Comparison of ENCODE assay signal across 25 cellular contexts in the genomic region with DNA sequence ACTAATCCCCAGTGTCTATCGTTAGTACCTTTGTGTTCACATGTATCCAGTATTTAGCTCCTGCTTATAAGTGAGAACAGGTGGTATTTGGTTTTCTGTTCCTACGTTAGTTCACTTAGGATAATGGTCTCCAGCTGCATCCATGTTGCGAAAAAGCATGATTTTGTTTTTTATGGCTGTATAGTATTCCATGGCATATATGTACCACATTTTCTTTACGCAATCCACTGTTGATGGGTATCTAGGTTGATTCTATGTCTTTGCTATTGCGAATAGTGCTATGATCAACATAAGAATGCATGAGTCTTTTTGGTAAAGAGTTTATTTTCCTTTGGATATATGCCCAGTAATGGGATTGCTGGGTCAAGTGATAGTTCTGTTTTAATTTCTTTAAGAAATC. TPM values are rescaled to one million over a fixed set of nuclear protein-coding genes. Genes with fewer than 3 reads are reported as not detected.
"Had no signal": no experiment of that assay in that cellular context is flagged by ENCODE, and none has a peak within 500 bp of the region (broad histone marks: within the 10 kb centered on the region; RNA-seq: fewer than 3 reads in every experiment).

No MANE protein-coding gene starts in this region.

- H3K4me3 ChIP-seq: MG63 had no signal

- ATAC-seq: HepG2, Panc1 had no signal

- H3K27me3 ChIP-seq: MG63 had no signal

- H3K4me3 Mint-ChIP-seq: IgD-negative memory B cell had no signal

- H3K27me3 Mint-ChIP-seq: IgD-negative memory B cell had no signal

- H3K27ac ChIP-seq: RWPE1 had no signal

- H3K36me3 Mint-ChIP-seq: IgD-negative memory B cell had no signal

- H3K27ac Mint-ChIP-seq: IgD-negative memory B cell had no signal

- FAIRE-seq: HepG2 had no signal

- DNase-seq: Karpas-422, KG1, MG63, NCI-H1092, NCI-H1105 treated with DMSO at 0.1 percent for 48 hours, NCI-H1417 treated with DMSO at 0.1 percent for 48 hours, NCI-H146, NCI-H1694 treated with DMSO at 0.1 percent for 48 hours, NCI-H1930, NCI-H2081, NCI-H2107, NCI-H2227 treated with DMSO at 0.1 percent for 48 hours, NCI-H524, NCI-H526 treated with DMSO at 0.1 percent for 48 hours, NCI-H748 treated with DMSO at 0.1 percent for 48 hours, PC-3, SHP77 had no signal

- H3K36me3 ChIP-seq: MG63 had no signal

RNA-seq across cellular contexts. Expression of a gene that starts 59.1 kb away (rescaled TPM):
- total RNA-seq: HepG2, HT1080, NCI-H460, OCI-LY7, PC-3, SK-MEL-5 had no signal
- polyA plus RNA-seq: HepG2, IgD-negative memory B cell had no signal
